9 cellular contexts compared by ENCODE assay signal in genomic region chr5:11385251-11385900, GRCh38.
DNase-seq lines count a peak whose midpoint lies in the region; ATAC-seq and TF ChIP-seq lines count a peak whose summit lies in the region.
"Had no signal": no experiment of that assay in that cellular context is flagged by ENCODE, and none has a peak within 500 bp of the region (broad histone marks: within the 10 kb centered on the region; RNA-seq: fewer than 3 reads in every experiment).

No MANE protein-coding gene starts in this region.

- TF ChIP-seq EP300 in sigmoid colon (IDR thresholded peaks at IDR 0.05) = no peak

- H3K36me3 ChIP-seq in HUES48 (ENCODE audit: control insufficient read depth, insufficient read depth, low read length) (no peaks in the 10 kb centered on the region), WERI-Rb-1 (peaks cover 12% of the 10 kb centered on the region), sigmoid colon (no peaks in the 10 kb centered on the region), SJCRH30 (no peaks in the 10 kb centered on the region)

- H3K4me3 ChIP-seq in HUES48 (ENCODE audit: low read depth, low read length) (peak overlapping the region; percentile 55), WERI-Rb-1 (ENCODE audit: low read depth, low read length) (peak overlapping the region; percentile 45), sigmoid colon (peak overlapping the region in 3 of 4 donors; percentile 15 to 40 (median 28)), SJCRH30 (no peak overlapping the region)

- H3K4me1 ChIP-seq in HUES48 (ENCODE audit: control insufficient read depth, insufficient read depth, low read length) = peaks cover 15% of the 10 kb centered on the region
- peaks cover 0 to 12% (median 10%) of the 10 kb centered on the region in 4 donors for H3K4me1 ChIP-seq in sigmoid colon
- H3K4me1 ChIP-seq in SJCRH30 = no peaks in the 10 kb centered on the region

- intact Hi-C loops in sigmoid colon (cut with DNase I) = no loop called here

- H3K9ac ChIP-seq in HUES48 (ENCODE audit: low read depth, low read length) = no peak overlapping the region

- WGBS in sigmoid colon, 2 donors = 2 to 4% methylated on average over 33 of the region's 33 CpGs

- ATAC-seq in GM21381 (IDR thresholded peaks at IDR 0.05; ENCODE audit: unreplicated experiment) = no peak

- H3K27ac ChIP-seq in HUES48 (ENCODE audit: low read depth, low read length) (peak overlapping the region; percentile 4), WERI-Rb-1 (peak overlapping the region; percentile 75), sigmoid colon (no peak overlapping the region), SJCRH30 (no peak overlapping the region)

- DNase-seq in WERI-Rb-1 (peak; percentile 46), iPS-NIHi11 (ENCODE audit: low spot score) (peak; percentile 41), sigmoid colon (no peak), SJCRH30 (no peak), amniotic stem cell (lab: John Stamatoyannopoulos, UW) (no peak)
- DNase-seq: NCI-H1436; stimulated activated naive B cell treated with anti-CD40 and anti-IgM and Interleukin-4, amounts not matched to agents 10 μg/mL and 1 μg/mL and 100 μg/mL, for 72 hours had no signal

- TF ChIP-seq CTCF in WERI-Rb-1 (IDR thresholded peaks at IDR 0.05; ENCODE audit: low read depth, low read length) = no peak
- no peak for TF ChIP-seq CTCF in sigmoid colon (IDR thresholded peaks at IDR 0.05)

- H3K27me3 ChIP-seq in HUES48 (ENCODE audit: control insufficient read depth, insufficient read depth, low read length) (peaks cover 40% of the 10 kb centered on the region), WERI-Rb-1 (ENCODE audit: insufficient read depth, low read depth, severe bottlenecking) (no peaks in the 10 kb centered on the region), sigmoid colon (peaks cover 6 to 54% (median 15%) of the 10 kb centered on the region in 3 donors), SJCRH30 (no peaks in the 10 kb centered on the region)

- H3K9me3 ChIP-seq in HUES48 (ENCODE audit: control insufficient read depth, insufficient read depth, low read length) (no peaks in the 10 kb centered on the region), WERI-Rb-1 (ENCODE audit: severe bottlenecking) (no peaks in the 10 kb centered on the region), sigmoid colon (no peaks in the 10 kb centered on the region), SJCRH30 (replicated peaks) (no peaks in the 10 kb centered on the region)

- TF ChIP-seq POLR2A in sigmoid colon (IDR thresholded peaks at IDR 0.05) = no peak

Comparison
In these comparisons a context has a peak if more than half of its experiments do, and no peak if none do; other contexts are left out.
1. H3K27ac ChIP-seq: peak in HUES48 (single experiment) and WERI-Rb-1 (single experiment); none in sigmoid colon (0 of 4) and SJCRH30 (single experiment).
2. DNase-seq: peak in WERI-Rb-1 (single experiment) and iPS-NIHi11 (single experiment); none in sigmoid colon (single experiment), SJCRH30 (0 of 2) and amniotic stem cell (single experiment).